1 cellular context compared by ENCODE assay signal in the genomic region with DNA sequence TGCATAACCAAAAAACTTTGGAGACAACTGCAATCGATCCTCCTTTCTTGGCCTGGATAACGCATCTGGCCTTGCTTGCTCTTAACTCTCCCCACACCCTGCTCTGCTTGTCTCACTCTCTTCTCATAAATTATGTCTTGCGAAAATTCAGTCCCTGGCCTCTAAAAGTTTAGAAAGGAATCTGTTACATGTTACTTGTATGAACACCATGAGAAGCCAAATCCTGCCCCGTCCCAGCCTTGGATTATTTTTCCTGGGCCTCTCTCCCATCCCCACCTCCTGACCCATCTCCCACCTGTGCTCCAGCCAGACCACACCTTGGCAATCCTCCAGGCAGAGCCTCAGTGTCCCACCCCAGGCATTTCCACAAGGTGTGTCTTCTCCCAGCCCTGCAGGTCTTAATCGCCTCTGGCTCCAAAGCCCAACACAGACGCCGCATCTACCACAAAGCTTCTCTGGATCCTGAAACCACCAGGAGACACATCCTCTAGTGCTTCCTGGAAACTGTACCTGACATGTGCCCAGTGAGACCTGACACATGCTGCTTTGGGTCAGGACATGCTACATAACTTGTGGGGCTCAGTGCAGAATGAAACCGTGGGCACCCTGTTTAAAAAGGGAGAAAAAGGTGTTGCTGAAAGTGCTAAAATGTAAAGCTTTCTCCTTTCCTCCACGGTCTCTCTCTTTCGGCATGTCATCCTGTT.
TF ChIP-seq lines count a peak whose summit lies in the region.

No MANE protein-coding gene starts in this region.

TF ChIP-seq in WTC11, 78 proteins besides CTCF, POLR2A, EP300 and RAD21 (continued from another document):
- TF ChIP-seq, protein P1, sequence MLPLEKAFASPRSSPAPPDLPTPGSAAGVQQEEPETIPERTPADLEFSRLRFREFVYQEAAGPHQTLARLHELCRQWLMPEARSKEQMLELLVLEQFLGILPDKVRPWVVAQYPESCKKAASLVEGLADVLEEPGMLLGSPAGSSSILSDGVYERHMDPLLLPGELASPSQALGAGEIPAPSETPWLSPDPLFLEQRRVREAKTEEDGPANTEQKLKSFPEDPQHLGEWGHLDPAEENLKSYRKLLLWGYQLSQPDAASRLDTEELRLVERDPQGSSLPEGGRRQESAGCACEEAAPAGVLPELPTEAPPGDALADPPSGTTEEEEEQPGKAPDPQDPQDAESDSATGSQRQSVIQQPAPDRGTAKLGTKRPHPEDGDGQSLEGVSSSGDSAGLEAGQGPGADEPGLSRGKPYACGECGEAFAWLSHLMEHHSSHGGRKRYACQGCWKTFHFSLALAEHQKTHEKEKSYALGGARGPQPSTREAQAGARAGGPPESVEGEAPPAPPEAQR (CRISPR knock-in tag; IDR thresholded peaks at IDR 0.05) = no peak
- TF ChIP-seq SMAD3 (CRISPR knock-in tag; IDR thresholded peaks at IDR 0.05; ENCODE audit: borderline replicate concordance) = no peak
- TF ChIP-seq, protein P2, sequence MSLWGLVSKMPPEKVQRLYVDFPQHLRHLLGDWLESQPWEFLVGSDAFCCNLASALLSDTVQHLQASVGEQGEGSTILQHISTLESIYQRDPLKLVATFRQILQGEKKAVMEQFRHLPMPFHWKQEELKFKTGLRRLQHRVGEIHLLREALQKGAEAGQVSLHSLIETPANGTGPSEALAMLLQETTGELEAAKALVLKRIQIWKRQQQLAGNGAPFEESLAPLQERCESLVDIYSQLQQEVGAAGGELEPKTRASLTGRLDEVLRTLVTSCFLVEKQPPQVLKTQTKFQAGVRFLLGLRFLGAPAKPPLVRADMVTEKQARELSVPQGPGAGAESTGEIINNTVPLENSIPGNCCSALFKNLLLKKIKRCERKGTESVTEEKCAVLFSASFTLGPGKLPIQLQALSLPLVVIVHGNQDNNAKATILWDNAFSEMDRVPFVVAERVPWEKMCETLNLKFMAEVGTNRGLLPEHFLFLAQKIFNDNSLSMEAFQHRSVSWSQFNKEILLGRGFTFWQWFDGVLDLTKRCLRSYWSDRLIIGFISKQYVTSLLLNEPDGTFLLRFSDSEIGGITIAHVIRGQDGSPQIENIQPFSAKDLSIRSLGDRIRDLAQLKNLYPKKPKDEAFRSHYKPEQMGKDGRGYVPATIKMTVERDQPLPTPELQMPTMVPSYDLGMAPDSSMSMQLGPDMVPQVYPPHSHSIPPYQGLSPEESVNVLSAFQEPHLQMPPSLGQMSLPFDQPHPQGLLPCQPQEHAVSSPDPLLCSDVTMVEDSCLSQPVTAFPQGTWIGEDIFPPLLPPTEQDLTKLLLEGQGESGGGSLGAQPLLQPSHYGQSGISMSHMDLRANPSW (CRISPR knock-in tag; conservative IDR thresholded peaks at IDR 0.05; ENCODE audit: low read depth) = no peak
- TF ChIP-seq, protein P3, sequence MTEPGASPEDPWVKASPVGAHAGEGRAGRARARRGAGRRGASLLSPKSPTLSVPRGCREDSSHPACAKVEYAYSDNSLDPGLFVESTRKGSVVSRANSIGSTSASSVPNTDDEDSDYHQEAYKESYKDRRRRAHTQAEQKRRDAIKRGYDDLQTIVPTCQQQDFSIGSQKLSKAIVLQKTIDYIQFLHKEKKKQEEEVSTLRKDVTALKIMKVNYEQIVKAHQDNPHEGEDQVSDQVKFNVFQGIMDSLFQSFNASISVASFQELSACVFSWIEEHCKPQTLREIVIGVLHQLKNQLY (CRISPR knock-in tag; IDR thresholded peaks at IDR 0.05) = no peak
- TF ChIP-seq ZNF263 (CRISPR knock-in tag; IDR thresholded peaks at IDR 0.05; ENCODE audit: low read depth) = no peak
- TF ChIP-seq, protein P4, sequence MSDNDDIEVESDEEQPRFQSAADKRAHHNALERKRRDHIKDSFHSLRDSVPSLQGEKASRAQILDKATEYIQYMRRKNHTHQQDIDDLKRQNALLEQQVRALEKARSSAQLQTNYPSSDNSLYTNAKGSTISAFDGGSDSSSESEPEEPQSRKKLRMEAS (CRISPR knock-in tag; IDR thresholded peaks at IDR 0.05) = no peak
- no peak for TF ChIP-seq RORB (CRISPR knock-in tag; IDR thresholded peaks at IDR 0.05)
- TF ChIP-seq, protein P5, sequence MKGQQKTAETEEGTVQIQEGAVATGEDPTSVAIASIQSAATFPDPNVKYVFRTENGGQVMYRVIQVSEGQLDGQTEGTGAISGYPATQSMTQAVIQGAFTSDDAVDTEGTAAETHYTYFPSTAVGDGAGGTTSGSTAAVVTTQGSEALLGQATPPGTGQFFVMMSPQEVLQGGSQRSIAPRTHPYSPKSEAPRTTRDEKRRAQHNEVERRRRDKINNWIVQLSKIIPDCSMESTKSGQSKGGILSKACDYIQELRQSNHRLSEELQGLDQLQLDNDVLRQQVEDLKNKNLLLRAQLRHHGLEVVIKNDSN (CRISPR knock-in tag; IDR thresholded peaks at IDR 0.05) = no peak
- TF ChIP-seq TEAD4 (CRISPR knock-in tag; IDR thresholded peaks at IDR 0.05) = no peak
- TF ChIP-seq SOX15 (CRISPR knock-in tag; IDR thresholded peaks at IDR 0.05) = no peak
- no peak for TF ChIP-seq NR2C2 (CRISPR knock-in tag; IDR thresholded peaks at IDR 0.05)
